In genomic region chr1:10456079-10456478, GRCh38 we compare ENCODE assay signal across 27 cellular contexts. TPM values are rescaled to one million over a fixed set of nuclear protein-coding genes. Genes with fewer than 3 reads are reported as not detected.
DNase-seq lines count a peak whose midpoint lies in the region; ATAC-seq and TF ChIP-seq lines count a peak whose summit lies in the region.
"Had no signal": no experiment of that assay in that cellular context is flagged by ENCODE, and none has a peak within 500 bp of the region (broad histone marks: within the 10 kb centered on the region; RNA-seq: fewer than 3 reads in every experiment).

No MANE protein-coding gene starts in this region.

- DNase-seq in WTC11 (ENCODE audit: low spot score) (peak; percentile 26), glutamatergic neuron (no peak), KBM-7 (no peak), medulla oblongata (ENCODE audit: extremely low spot score) (no peak), posterior cingulate gyrus (no peak)
- DNase-seq: activated CD4-positive, CD25-positive, alpha-beta regulatory T cell treated with anti-CD3 and anti-CD28 coated beads, Interleukin-2, amount 50 U/mL, for 72 hours; activated CD8-positive, alpha-beta T cell treated with anti-CD3 and anti-CD28 coated beads for 36 hours; activated naive CD8-positive, alpha-beta T cell treated with anti-CD3 and anti-CD28 coated beads, Interleukin-2, amount 10 ng/mL, durations not matched to agents 7 days and 5 days; COR-L47; DMS53; effector CD4-positive, alpha-beta T cell; head of caudate nucleus; Kasumi-1; lower lobe of right lung; NCI-H146; NCI-H2107; NCI-H524 treated with DMSO at 0.1 percent for 48 hours; stimulated activated CD4-positive, alpha-beta T cell treated with anti-CD3 and anti-CD28 coated beads, Interleukin-15, amount 100 ng/mL, for 24 hours; stimulated activated naive CD4-positive, alpha-beta T cell; T-helper 1 cell had no signal

- H3K27me3 ChIP-seq in Loucy (ENCODE audit: insufficient read depth, low read length, poor library complexity, severe bottlenecking) = no peaks in the 10 kb centered on the region
- H3K27me3 ChIP-seq: BLaER1 treated with 17β-estradiol and CSF1 and Interleukin-3, amounts not matched to agents 10 nM and 100 nM had no signal

- H3K4me1 Mint-ChIP-seq in WTC11 (peaks cover 9% of the 10 kb centered on the region), glutamatergic neuron (ENCODE audit: low read depth, unreplicated experiment) (peaks cover 17% of the 10 kb centered on the region)

- ATAC-seq in WTC11 (peak; percentile 54), GM19328 (IDR thresholded peaks at IDR 0.05; ENCODE audit: unreplicated experiment) (no peak)
- ATAC-seq: activated CD8-positive, alpha-beta T cell treated with anti-CD3 and anti-CD28 coated beads for 36 hours; lower lobe of right lung had no signal

- H3K4me3 Mint-ChIP-seq in WTC11 = no peak overlapping the region
- H3K4me3 Mint-ChIP-seq in glutamatergic neuron (ENCODE audit: unreplicated experiment) = no peak overlapping the region
- H3K4me3 Mint-ChIP-seq: activated CD8-positive, alpha-beta T cell treated with anti-CD3 and anti-CD28 coated beads for 36 hours; activated naive CD8-positive, alpha-beta T cell treated with anti-CD3 and anti-CD28 coated beads, Interleukin-2, amount 10 ng/mL, durations not matched to agents 7 days and 5 days had no signal

- H3K9ac ChIP-seq in Loucy (ENCODE audit: low read depth, low read length, poor library complexity, severe bottlenecking) = no peak overlapping the region

- intact Hi-C loops in posterior cingulate gyrus (cut with DNase I) = no loop called here

- H3K27ac Mint-ChIP-seq in WTC11 (peak overlapping the region; percentile 72; the same call in 1 of the 2 replicates), glutamatergic neuron (ENCODE audit: unreplicated experiment) (peak overlapping the region; percentile 59)
- H3K27ac Mint-ChIP-seq: activated naive CD8-positive, alpha-beta T cell treated with anti-CD3 and anti-CD28 coated beads, Interleukin-2, amount 10 ng/mL, durations not matched to agents 7 days and 5 days; activated T-helper 2 cell treated with anti-CD3 and anti-CD28 coated beads, Interferon-gamma antibody, Interleukin-2, Interleukin-4, amounts not matched to agents 10 μg/mL and 5 μg/mL and 100 μg/mL, durations not matched to agents 14 hours and 24 hours and 36 hours had no signal

- H3K36me3 Mint-ChIP-seq in WTC11 (peaks cover 17% of the 10 kb centered on the region), glutamatergic neuron (ENCODE audit: unreplicated experiment) (no peaks in the 10 kb centered on the region)

- H3F3A ChIP-seq in Loucy (ENCODE audit: low read depth) = no peaks in the 10 kb centered on the region

- H3K9me3 Mint-ChIP-seq in WTC11 = no peaks in the 10 kb centered on the region
- H3K9me3 Mint-ChIP-seq in glutamatergic neuron (ENCODE audit: unreplicated experiment) = no peaks in the 10 kb centered on the region
- H3K9me3 Mint-ChIP-seq: activated CD8-positive, alpha-beta T cell treated with anti-CD3 and anti-CD28 coated beads for 36 hours; activated naive CD8-positive, alpha-beta T cell treated with anti-CD3 and anti-CD28 coated beads, Interleukin-2, amount 10 ng/mL, durations not matched to agents 7 days and 5 days; activated T-helper 2 cell treated with anti-CD3 and anti-CD28 coated beads, Interferon-gamma antibody, Interleukin-2, Interleukin-4, amounts not matched to agents 10 μg/mL and 5 μg/mL and 100 μg/mL, durations not matched to agents 14 hours and 24 hours and 36 hours had no signal

- in situ Hi-C loops in KBM-7 (cut with MboI; ENCODE audit: low pct_unique_long_range_greater_than_20kb, low sequenced_read_pairs) = no loop called here

- peaks cover 3% of the 10 kb centered on the region for H3K4me1 ChIP-seq in Loucy (ENCODE audit: insufficient read depth, low read length, poor library complexity, severe bottlenecking)
- H3K4me1 ChIP-seq: prostate gland had no signal

- H3K27me3 Mint-ChIP-seq in WTC11 (ENCODE audit: low read depth) = no peaks in the 10 kb centered on the region; the same call in 1 of the 2 replicates
- peaks cover 3% of the 10 kb centered on the region for H3K27me3 Mint-ChIP-seq in glutamatergic neuron (ENCODE audit: unreplicated experiment)
- H3K27me3 Mint-ChIP-seq: activated CD8-positive, alpha-beta T cell treated with anti-CD3 and anti-CD28 coated beads for 36 hours; activated naive CD8-positive, alpha-beta T cell treated with anti-CD3 and anti-CD28 coated beads, Interleukin-2, amount 10 ng/mL, durations not matched to agents 7 days and 5 days had no signal

- CTCF ChIA-PET in WTC11 (lab: Charles Lee) = interaction anchor here (0.5 to 2.0 kb wide), 17 partner anchors 14 to 498 kb away, joined by 3 to 16 read pairs (median 3); partner anchors contain the start of gene CENPS

- H4K20me1 ChIP-seq in Loucy (ENCODE audit: insufficient read depth, low read length, poor library complexity, severe bottlenecking) = no peaks in the 10 kb centered on the region
- H4K20me1 ChIP-seq: BLaER1 treated with 17β-estradiol and CSF1 and Interleukin-3, amounts not matched to agents 10 nM and 100 nM had no signal

- POLR2A ChIA-PET in WTC11 (lab: Charles Lee) = interaction anchor here (0.5 to 1.2 kb wide), 3 partner anchors 14 to 73 kb away, joined by 3 to 4 read pairs (median 4); no protein-coding TSS in a partner anchor

- no peaks in the 10 kb centered on the region for H3K79me2 ChIP-seq in Loucy (ENCODE audit: insufficient read depth, low read length)

- H3K36me3 ChIP-seq in Loucy (ENCODE audit: insufficient read depth, low read length) = peaks cover 1% of the 10 kb centered on the region; the same call in 1 of the 2 replicates
- H3K36me3 ChIP-seq: prostate gland had no signal

- H3K4me3 ChIP-seq in Loucy (ENCODE audit: low read length, poor library complexity, severe bottlenecking) = no peak overlapping the region
- H3K4me3 ChIP-seq: BLaER1 treated with 17β-estradiol and CSF1 and Interleukin-3, amounts not matched to agents 10 nM and 100 nM; lower lobe of right lung; prostate gland; thoracic aorta had no signal

- H3K9me2 ChIP-seq in Loucy (replicated peaks; ENCODE audit: low read depth, low read length) = no peaks in the 10 kb centered on the region

- TF ChIP-seq CTCF in GM12874 (IDR thresholded peaks at IDR 0.05; ENCODE audit: insufficient read depth, low read depth, low read length) = 0 out of 2 replicates have a peak, but pooled peaks have one; percentile 5
- peak; percentile 38; the same call in 1 of the 2 replicates for TF ChIP-seq CTCF in Loucy (conservative IDR thresholded peaks at IDR 0.05; ENCODE audit: low read length)
- TF ChIP-seq CTCF in WTC11 (IDR thresholded peaks at IDR 0.05) = no peak
- peak; percentile 15 for TF ChIP-seq CTCF in glutamatergic neuron (IDR thresholded peaks at IDR 0.05; ENCODE audit: partially characterized antibody, unreplicated experiment)

- no peak overlapping the region for H2AFZ ChIP-seq in Loucy (ENCODE audit: low read length)

- no peak overlapping the region for H3K4me2 ChIP-seq in Loucy (ENCODE audit: low read depth, low read length, poor library complexity, severe bottlenecking)

- no peaks in the 10 kb centered on the region for H3K9me3 ChIP-seq in Loucy (ENCODE audit: insufficient read depth, low read depth, low read length)
- H3K9me3 ChIP-seq: lower lobe of right lung, prostate gland, thoracic aorta had no signal

TF ChIP-seq in WTC11, 78 proteins besides CTCF, POLR2A, EP300 and RAD21 (continues in another document):
- no peak for TF ChIP-seq KAT7 (CRISPR knock-in tag; IDR thresholded peaks at IDR 0.05; ENCODE audit: borderline replicate concordance)
- TF ChIP-seq SP1 (CRISPR knock-in tag; conservative IDR thresholded peaks at IDR 0.05) = no peak
- TF ChIP-seq AR (CRISPR knock-in tag; IDR thresholded peaks at IDR 0.05) = no peak
- TF ChIP-seq ATF1 (CRISPR knock-in tag; IDR thresholded peaks at IDR 0.05) = no peak
- no peak for TF ChIP-seq CREM (CRISPR knock-in tag; IDR thresholded peaks at IDR 0.05)
- no peak for TF ChIP-seq ZNF396 (CRISPR knock-in tag; IDR thresholded peaks at IDR 0.05; ENCODE audit: borderline replicate concordance)

RNA-seq across cellular contexts. Expression of gene CORT, which starts 6.2 kb away (rescaled TPM):
- total RNA-seq in WTC11 (2021) (0.48 to 0.66 TPM (median 0.48 TPM) in 3 replicates), glutamatergic neuron (ENCODE audit: unreplicated experiment) (0.59 TPM)
- total RNA-seq: lower lobe of right lung, thoracic aorta had no signal

RNA-seq across cellular contexts. Expression of gene DFFA, which starts 16.2 kb away (rescaled TPM):
- total RNA-seq in WTC11 (2021) (86.4 to 86.7 TPM (median 86.5 TPM) in 3 replicates), glutamatergic neuron (ENCODE audit: unreplicated experiment) (38.0 TPM)

RNA-seq across cellular contexts. Expression of gene PEX14, which starts 18.7 kb away (rescaled TPM):
- total RNA-seq in WTC11 (2021) (27.3 to 30.5 TPM (median 27.8 TPM) in 3 replicates), glutamatergic neuron (ENCODE audit: unreplicated experiment) (25.8 TPM)

RNA-seq across cellular contexts. Expression of gene CENPS, which starts 25.8 kb away (rescaled TPM):
- total RNA-seq in WTC11 (2021) (13.7 to 17.0 TPM (median 13.8 TPM) in 3 replicates), glutamatergic neuron (ENCODE audit: unreplicated experiment) (9.3 TPM)

RNA-seq across cellular contexts. Expression of gene PGD, which starts 57.2 kb away (rescaled TPM):
- total RNA-seq in WTC11 (2021) (270 to 278 TPM (median 272 TPM) in 3 replicates), glutamatergic neuron (ENCODE audit: unreplicated experiment) (304 TPM)
